ENCODE assay signal across 8 cellular contexts in genomic region chr17:35568561-35568960, GRCh38. TPM values are rescaled to one million over a fixed set of nuclear protein-coding genes. Genes with fewer than 3 reads are reported as not detected.
DNase-seq lines count a peak whose midpoint lies in the region; ATAC-seq lines count a peak whose summit lies in the region.

No MANE protein-coding gene starts in this region.

- H3K4me1 Mint-ChIP-seq in activated T-helper 1 cell treated with anti-CD3 and anti-CD28 coated beads, Interleukin-12 subunit alpha, Interleukin-12 subunit beta, Interleukin-2, Interleukin-4 antibody, amounts not matched to agents 30 ng/mL and 10 ng/mL and 1 ng/mL, durations not matched to agents 14 hours and 24 hours and 36 hours (ENCODE audit: low read depth), result peaks cover 28% of the 10 kb centered on the region

- peak; percentile 65 for DNase-seq in EH (ENCODE audit: low read depth)
- peak; percentile 40 for DNase-seq in M059J (ENCODE audit: low read depth)
- DNase-seq in activated T-helper 1 cell treated with anti-CD3 and anti-CD28 coated beads, Interleukin-12 subunit alpha, Interleukin-12 subunit beta, Interleukin-2, Interleukin-4 antibody, amounts not matched to agents 30 ng/mL and 10 ng/mL and 1 ng/mL, durations not matched to agents 14 hours and 24 hours and 36 hours (ENCODE audit: low spot score), result no peak
- DNase-seq in glomerular visceral epithelial cell (ENCODE audit: extremely low spot score), result peak; percentile 47
- DNase-seq in skeletal muscle cell (ENCODE audit: low read depth), result no peak

- peak overlapping the region; percentile 83 for H3K4me3 ChIP-seq in skeletal muscle cell (ENCODE audit: low read depth, low read length)

- peaks cover 8% of the 10 kb centered on the region for H3K27me3 Mint-ChIP-seq in activated T-helper 1 cell treated with anti-CD3 and anti-CD28 coated beads, Interleukin-12 subunit alpha, Interleukin-12 subunit beta, Interleukin-2, Interleukin-4 antibody, amounts not matched to agents 30 ng/mL and 10 ng/mL and 1 ng/mL, durations not matched to agents 14 hours and 24 hours and 36 hours (ENCODE audit: insufficient read depth)

- ATAC-seq in GM19351 (IDR thresholded peaks at IDR 0.05; ENCODE audit: unreplicated experiment) (no peak), GM21529 (IDR thresholded peaks at IDR 0.05; ENCODE audit: unreplicated experiment) (no peak), HG03045 (IDR thresholded peaks at IDR 0.05; ENCODE audit: unreplicated experiment) (no peak)

- H3K36me3 Mint-ChIP-seq in activated T-helper 1 cell treated with anti-CD3 and anti-CD28 coated beads, Interleukin-12 subunit alpha, Interleukin-12 subunit beta, Interleukin-2, Interleukin-4 antibody, amounts not matched to agents 30 ng/mL and 10 ng/mL and 1 ng/mL, durations not matched to agents 14 hours and 24 hours and 36 hours (ENCODE audit: low read depth), result peaks cover 7% of the 10 kb centered on the region

- no peaks in the 10 kb centered on the region for H3K9me3 Mint-ChIP-seq in activated T-helper 1 cell treated with anti-CD3 and anti-CD28 coated beads, Interleukin-12 subunit alpha, Interleukin-12 subunit beta, Interleukin-2, Interleukin-4 antibody, amounts not matched to agents 30 ng/mL and 10 ng/mL and 1 ng/mL, durations not matched to agents 14 hours and 24 hours and 36 hours

- peak overlapping the region; percentile 85 for H3K4me3 Mint-ChIP-seq in activated T-helper 1 cell treated with anti-CD3 and anti-CD28 coated beads, Interleukin-12 subunit alpha, Interleukin-12 subunit beta, Interleukin-2, Interleukin-4 antibody, amounts not matched to agents 30 ng/mL and 10 ng/mL and 1 ng/mL, durations not matched to agents 14 hours and 24 hours and 36 hours

- peak overlapping the region; percentile 79 for H3K27ac Mint-ChIP-seq in activated T-helper 1 cell treated with anti-CD3 and anti-CD28 coated beads, Interleukin-12 subunit alpha, Interleukin-12 subunit beta, Interleukin-2, Interleukin-4 antibody, amounts not matched to agents 30 ng/mL and 10 ng/mL and 1 ng/mL, durations not matched to agents 14 hours and 24 hours and 36 hours

- intact Hi-C loops in activated T-helper 1 cell treated with anti-CD3 and anti-CD28 coated beads, Interleukin-12 subunit alpha, Interleukin-12 subunit beta, Interleukin-2, Interleukin-4 antibody, amounts not matched to agents 30 ng/mL and 10 ng/mL and 1 ng/mL, durations not matched to agents 14 hours and 24 hours and 36 hours (cut with micrococcal nuclease), result loop anchor here (1.0 kb wide), 3 partner anchors 10 to 31 kb away; partner anchors contain the start of genes AP2B1, PEX12 and SLFN12L

RNA-seq across cellular contexts. Expression of gene SLFN14, which starts 7.9 kb away (rescaled TPM):
- not detected in 2 replicates for total RNA-seq in M059J (2014; rRNA removed; shearing (Covaris generic))
- total RNA-seq in activated T-helper 1 cell treated with anti-CD3 and anti-CD28 coated beads, Interleukin-12 subunit alpha, Interleukin-12 subunit beta, Interleukin-2, Interleukin-4 antibody, amounts not matched to agents 30 ng/mL and 10 ng/mL and 1 ng/mL, durations not matched to agents 14 hours and 24 hours and 36 hours, result 0.05 and 0.10 TPM in 2 replicates

RNA-seq across cellular contexts. Expression of gene PEX12, which starts 9.8 kb away (rescaled TPM):
- 7.0 and 8.8 TPM in 2 replicates for total RNA-seq in M059J (2014; rRNA removed; shearing (Covaris generic))
- total RNA-seq in activated T-helper 1 cell treated with anti-CD3 and anti-CD28 coated beads, Interleukin-12 subunit alpha, Interleukin-12 subunit beta, Interleukin-2, Interleukin-4 antibody, amounts not matched to agents 30 ng/mL and 10 ng/mL and 1 ng/mL, durations not matched to agents 14 hours and 24 hours and 36 hours, result 5.0 and 5.9 TPM in 2 replicates

RNA-seq across cellular contexts. Expression of gene AP2B1, which starts 18.6 kb away (rescaled TPM):
- 48.5 and 75.5 TPM in 2 replicates for total RNA-seq in M059J (2014; rRNA removed; shearing (Covaris generic))
- total RNA-seq in activated T-helper 1 cell treated with anti-CD3 and anti-CD28 coated beads, Interleukin-12 subunit alpha, Interleukin-12 subunit beta, Interleukin-2, Interleukin-4 antibody, amounts not matched to agents 30 ng/mL and 10 ng/mL and 1 ng/mL, durations not matched to agents 14 hours and 24 hours and 36 hours, result 156 and 167 TPM in 2 replicates

RNA-seq across cellular contexts. Expression of gene SLFN12L, which starts 31.1 kb away (rescaled TPM):
- total RNA-seq in M059J (2014; rRNA removed; shearing (Covaris generic)), result 0.37 and 1.4 TPM in 2 replicates
- total RNA-seq in activated T-helper 1 cell treated with anti-CD3 and anti-CD28 coated beads, Interleukin-12 subunit alpha, Interleukin-12 subunit beta, Interleukin-2, Interleukin-4 antibody, amounts not matched to agents 30 ng/mL and 10 ng/mL and 1 ng/mL, durations not matched to agents 14 hours and 24 hours and 36 hours, result 45.2 and 49.3 TPM in 2 replicates

Comparison
In these comparisons a context has a peak if more than half of its experiments do, and no peak if none do; other contexts are left out.
1. DNase-seq: peak in EH (single experiment), M059J (single experiment) and glomerular visceral epithelial cell (single experiment); none in activated T-helper 1 cell treated with anti-CD3 and anti-CD28 coated beads, Interleukin-12 subunit alpha, Interleukin-12 subunit beta, Interleukin-2, Interleukin-4 antibody, amounts not matched to agents 30 ng/mL and 10 ng/mL and 1 ng/mL, durations not matched to agents 14 hours and 24 hours and 36 hours (single experiment) and skeletal muscle cell (single experiment).